ENCODE assay signal across 1 cellular context in the genomic region with DNA sequence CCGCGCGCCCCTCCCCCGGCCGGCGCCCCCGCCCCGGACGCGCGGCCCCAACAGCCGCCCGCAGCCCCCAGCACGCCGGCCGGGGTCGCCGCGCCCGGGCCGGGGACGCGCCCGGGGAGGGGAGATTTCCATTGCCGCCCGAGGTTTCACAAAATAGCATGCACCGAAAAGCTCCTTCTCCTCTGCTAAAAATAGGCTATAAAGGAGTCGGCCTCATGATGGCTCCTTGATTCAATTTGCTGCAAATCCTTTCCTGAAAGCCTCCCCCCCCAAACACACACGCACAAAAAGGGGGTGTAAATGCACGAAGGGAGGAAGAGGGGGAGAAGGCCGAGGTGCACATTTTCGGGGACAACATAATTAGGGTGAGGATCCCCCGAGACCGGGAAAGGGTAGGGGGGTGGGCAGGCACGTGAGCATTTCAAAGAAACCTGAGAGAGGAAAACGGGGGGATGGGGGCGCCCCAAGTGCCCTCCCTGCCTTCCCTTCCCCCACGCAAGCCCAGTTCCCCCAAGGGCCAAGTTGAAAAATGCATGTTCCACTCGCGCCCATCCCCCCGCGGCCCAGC.
TF ChIP-seq lines count a peak whose summit lies in the region.

No MANE protein-coding gene starts in this region.

TF ChIP-seq in K562, 482 proteins besides CTCF, POLR2A, EP300 and RAD21 (continued from another document and continues in another):
- TF ChIP-seq CHD7 (IDR thresholded peaks at IDR 0.05; ENCODE audit: low read depth, low read length) (no peak), ZNF384 (IDR thresholded peaks at IDR 0.05; ENCODE audit: low read depth, low read length) (no peak), CBFA2T3 (IDR thresholded peaks at IDR 0.05) (no peak), CHD1 (IDR thresholded peaks at IDR 0.05; ENCODE audit: low read length) (peak; percentile 33), MTA3 (IDR thresholded peaks at IDR 0.05; ENCODE audit: borderline replicate concordance) (no peak), TAF1 (IDR thresholded peaks at IDR 0.05; ENCODE audit: control insufficient read depth, extremely low read depth, insufficient read depth, low read length, severe bottlenecking) (peak; percentile 15), ZNF77 (CRISPR knock-in tag; IDR thresholded peaks at IDR 0.05) (no peak), KLF1 (tag; IDR thresholded peaks at IDR 0.05) (no peak), ZBED1 (IDR thresholded peaks at IDR 0.05) (no peak), ELF4 (CRISPR knock-in tag; IDR thresholded peaks at IDR 0.05) (no peak), PRPF4 (IDR thresholded peaks at IDR 0.05; ENCODE audit: insufficient read depth, low read depth, low read length, poor library complexity, severe bottlenecking) (peak; percentile 22), ZNF3 (CRISPR knock-in tag; IDR thresholded peaks at IDR 0.05) (no peak), YBX1 (IDR thresholded peaks at IDR 0.05) (no peak), BRD4 (IDR thresholded peaks at IDR 0.05) (peak; percentile 98), FOXJ3 (CRISPR knock-in tag; IDR thresholded peaks at IDR 0.05) (no peak), ZNF507 (tag; conservative IDR thresholded peaks at IDR 0.05) (no peak), HSF4 (CRISPR knock-in tag; IDR thresholded peaks at IDR 0.05; ENCODE audit: borderline replicate concordance) (no peak), CAMTA2 (CRISPR knock-in tag; conservative IDR thresholded peaks at IDR 0.05) (no peak), SP1 (CRISPR knock-in tag; IDR thresholded peaks at IDR 0.05) (no peak), PTTG1 (tag; IDR thresholded peaks at IDR 0.05; ENCODE audit: low read depth) (no peak), PHB2 (IDR thresholded peaks at IDR 0.05; ENCODE audit: low read depth) (no peak), U2AF2 (optimal IDR thresholded peaks at IDR 0.05; ENCODE audit: low read depth, low read length) (no peak), UBTF (IDR thresholded peaks at IDR 0.05; ENCODE audit: borderline replicate concordance in 1 of 2, low read depth in 2 of 2, low read length in 2 of 2) (peak in 1 of 2 experiments; percentile 8; a peak in 1 of 4 replicates), ZNF408 (CRISPR knock-in tag; IDR thresholded peaks at IDR 0.05; ENCODE audit: low read depth) (no peak)
- TF ChIP-seq, protein P1, sequence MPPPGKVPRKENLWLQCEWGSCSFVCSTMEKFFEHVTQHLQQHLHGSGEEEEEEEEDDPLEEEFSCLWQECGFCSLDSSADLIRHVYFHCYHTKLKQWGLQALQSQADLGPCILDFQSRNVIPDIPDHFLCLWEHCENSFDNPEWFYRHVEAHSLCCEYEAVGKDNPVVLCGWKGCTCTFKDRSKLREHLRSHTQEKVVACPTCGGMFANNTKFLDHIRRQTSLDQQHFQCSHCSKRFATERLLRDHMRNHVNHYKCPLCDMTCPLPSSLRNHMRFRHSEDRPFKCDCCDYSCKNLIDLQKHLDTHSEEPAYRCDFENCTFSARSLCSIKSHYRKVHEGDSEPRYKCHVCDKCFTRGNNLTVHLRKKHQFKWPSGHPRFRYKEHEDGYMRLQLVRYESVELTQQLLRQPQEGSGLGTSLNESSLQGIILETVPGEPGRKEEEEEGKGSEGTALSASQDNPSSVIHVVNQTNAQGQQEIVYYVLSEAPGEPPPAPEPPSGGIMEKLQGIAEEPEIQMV (tag; conservative IDR thresholded peaks at IDR 0.05; ENCODE audit: low read depth) = no peak
- TF ChIP-seq, protein P2, sequence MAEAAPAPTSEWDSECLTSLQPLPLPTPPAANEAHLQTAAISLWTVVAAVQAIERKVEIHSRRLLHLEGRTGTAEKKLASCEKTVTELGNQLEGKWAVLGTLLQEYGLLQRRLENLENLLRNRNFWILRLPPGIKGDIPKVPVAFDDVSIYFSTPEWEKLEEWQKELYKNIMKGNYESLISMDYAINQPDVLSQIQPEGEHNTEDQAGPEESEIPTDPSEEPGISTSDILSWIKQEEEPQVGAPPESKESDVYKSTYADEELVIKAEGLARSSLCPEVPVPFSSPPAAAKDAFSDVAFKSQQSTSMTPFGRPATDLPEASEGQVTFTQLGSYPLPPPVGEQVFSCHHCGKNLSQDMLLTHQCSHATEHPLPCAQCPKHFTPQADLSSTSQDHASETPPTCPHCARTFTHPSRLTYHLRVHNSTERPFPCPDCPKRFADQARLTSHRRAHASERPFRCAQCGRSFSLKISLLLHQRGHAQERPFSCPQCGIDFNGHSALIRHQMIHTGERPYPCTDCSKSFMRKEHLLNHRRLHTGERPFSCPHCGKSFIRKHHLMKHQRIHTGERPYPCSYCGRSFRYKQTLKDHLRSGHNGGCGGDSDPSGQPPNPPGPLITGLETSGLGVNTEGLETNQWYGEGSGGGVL (CRISPR knock-in tag; IDR thresholded peaks at IDR 0.05) = no peak
- TF ChIP-seq, protein P3, sequence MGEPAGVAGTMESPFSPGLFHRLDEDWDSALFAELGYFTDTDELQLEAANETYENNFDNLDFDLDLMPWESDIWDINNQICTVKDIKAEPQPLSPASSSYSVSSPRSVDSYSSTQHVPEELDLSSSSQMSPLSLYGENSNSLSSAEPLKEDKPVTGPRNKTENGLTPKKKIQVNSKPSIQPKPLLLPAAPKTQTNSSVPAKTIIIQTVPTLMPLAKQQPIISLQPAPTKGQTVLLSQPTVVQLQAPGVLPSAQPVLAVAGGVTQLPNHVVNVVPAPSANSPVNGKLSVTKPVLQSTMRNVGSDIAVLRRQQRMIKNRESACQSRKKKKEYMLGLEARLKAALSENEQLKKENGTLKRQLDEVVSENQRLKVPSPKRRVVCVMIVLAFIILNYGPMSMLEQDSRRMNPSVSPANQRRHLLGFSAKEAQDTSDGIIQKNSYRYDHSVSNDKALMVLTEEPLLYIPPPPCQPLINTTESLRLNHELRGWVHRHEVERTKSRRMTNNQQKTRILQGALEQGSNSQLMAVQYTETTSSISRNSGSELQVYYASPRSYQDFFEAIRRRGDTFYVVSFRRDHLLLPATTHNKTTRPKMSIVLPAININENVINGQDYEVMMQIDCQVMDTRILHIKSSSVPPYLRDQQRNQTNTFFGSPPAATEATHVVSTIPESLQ (CRISPR knock-in tag; IDR thresholded peaks at IDR 0.05) = no peak
- TF ChIP-seq, protein P4, sequence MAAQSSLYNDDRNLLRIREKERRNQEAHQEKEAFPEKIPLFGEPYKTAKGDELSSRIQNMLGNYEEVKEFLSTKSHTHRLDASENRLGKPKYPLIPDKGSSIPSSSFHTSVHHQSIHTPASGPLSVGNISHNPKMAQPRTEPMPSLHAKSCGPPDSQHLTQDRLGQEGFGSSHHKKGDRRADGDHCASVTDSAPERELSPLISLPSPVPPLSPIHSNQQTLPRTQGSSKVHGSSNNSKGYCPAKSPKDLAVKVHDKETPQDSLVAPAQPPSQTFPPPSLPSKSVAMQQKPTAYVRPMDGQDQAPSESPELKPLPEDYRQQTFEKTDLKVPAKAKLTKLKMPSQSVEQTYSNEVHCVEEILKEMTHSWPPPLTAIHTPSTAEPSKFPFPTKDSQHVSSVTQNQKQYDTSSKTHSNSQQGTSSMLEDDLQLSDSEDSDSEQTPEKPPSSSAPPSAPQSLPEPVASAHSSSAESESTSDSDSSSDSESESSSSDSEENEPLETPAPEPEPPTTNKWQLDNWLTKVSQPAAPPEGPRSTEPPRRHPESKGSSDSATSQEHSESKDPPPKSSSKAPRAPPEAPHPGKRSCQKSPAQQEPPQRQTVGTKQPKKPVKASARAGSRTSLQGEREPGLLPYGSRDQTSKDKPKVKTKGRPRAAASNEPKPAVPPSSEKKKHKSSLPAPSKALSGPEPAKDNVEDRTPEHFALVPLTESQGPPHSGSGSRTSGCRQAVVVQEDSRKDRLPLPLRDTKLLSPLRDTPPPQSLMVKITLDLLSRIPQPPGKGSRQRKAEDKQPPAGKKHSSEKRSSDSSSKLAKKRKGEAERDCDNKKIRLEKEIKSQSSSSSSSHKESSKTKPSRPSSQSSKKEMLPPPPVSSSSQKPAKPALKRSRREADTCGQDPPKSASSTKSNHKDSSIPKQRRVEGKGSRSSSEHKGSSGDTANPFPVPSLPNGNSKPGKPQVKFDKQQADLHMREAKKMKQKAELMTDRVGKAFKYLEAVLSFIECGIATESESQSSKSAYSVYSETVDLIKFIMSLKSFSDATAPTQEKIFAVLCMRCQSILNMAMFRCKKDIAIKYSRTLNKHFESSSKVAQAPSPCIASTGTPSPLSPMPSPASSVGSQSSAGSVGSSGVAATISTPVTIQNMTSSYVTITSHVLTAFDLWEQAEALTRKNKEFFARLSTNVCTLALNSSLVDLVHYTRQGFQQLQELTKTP (IDR thresholded peaks at IDR 0.05; ENCODE audit: low read depth in 1 of 2, partially characterized antibody in 2 of 2) = peak in 1 of 2 experiments; percentile 39
